14 cellular contexts compared by ENCODE assay signal in the genomic region with DNA sequence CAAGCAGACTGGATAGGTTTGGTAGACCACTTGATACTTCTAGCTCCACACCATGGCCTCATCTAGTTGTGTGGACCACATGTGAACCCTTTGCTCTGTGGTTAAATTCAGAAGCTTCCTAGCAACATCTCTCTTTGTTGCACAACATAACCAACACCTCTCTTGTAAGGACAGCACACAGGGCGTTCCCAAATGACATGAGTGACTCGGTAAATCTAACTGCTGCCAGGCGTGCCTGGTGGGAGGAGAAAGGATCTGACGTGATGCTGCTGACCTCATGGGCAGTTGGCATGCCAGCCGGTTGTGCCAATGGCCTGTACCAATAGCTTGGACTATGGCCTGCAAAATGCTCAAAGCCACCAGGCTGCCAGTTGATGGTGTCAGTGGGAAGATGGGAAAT.
"Had no signal": no experiment of that assay in that cellular context is flagged by ENCODE, and none has a peak within 500 bp of the region (broad histone marks: within the 10 kb centered on the region; RNA-seq: fewer than 3 reads in every experiment).

No MANE protein-coding gene starts in this region.

- H3K4me3 ChIP-seq: heart right ventricle, left lung had no signal

- H3K36me3 ChIP-seq: heart right ventricle, left lung had no signal

- H3K9me3 ChIP-seq: heart right ventricle had no signal

- ATAC-seq: activated CD8-positive, alpha-beta T cell treated with anti-CD3 and anti-CD28 coated beads for 36 hours; effector memory CD8-positive, alpha-beta T cell; left lung; sciatic nerve; stimulated activated naive B cell treated with anti-CD40 and anti-IgM and Interleukin-4, amounts not matched to agents 10 μg/mL and 1 μg/mL and 100 μg/mL, for 72 hours had no signal

- H3K4me1 ChIP-seq: heart right ventricle, left lung had no signal

- H3K27me3 ChIP-seq: heart right ventricle, left lung had no signal

- DNase-seq: activated CD4-positive, alpha-beta T cell treated with anti-CD3 and anti-CD28 coated beads for 1 hour; activated CD8-positive, alpha-beta T cell treated with anti-CD3 and anti-CD28 coated beads for 36 hours; activated naive CD4-positive, alpha-beta T cell treated with Interleukin-2 at 50 U/mL for 16 hours; central memory CD4-positive, alpha-beta T cell; effector memory CD8-positive, alpha-beta T cell; foreskin melanocyte; heart right ventricle; left lung; nephron progenitor cell; stimulated activated CD4-positive, alpha-beta T cell treated with anti-CD3 and anti-CD28 coated beads, Interleukin-2, amount 100 ng/mL, for 24 hours; stimulated activated naive B cell treated with anti-CD40 and anti-IgM and Interleukin-4, amounts not matched to agents 10 μg/mL and 1 μg/mL and 100 μg/mL, for 72 hours; substantia nigra; SW 1271 had no signal

- H3K27ac ChIP-seq: heart right ventricle, left lung had no signal
